ENCODE assay signal across 1 cellular context in genomic region chr17:8392274-8392673, GRCh38.
TF ChIP-seq lines count a peak whose summit lies in the region.

No MANE protein-coding gene starts in this region.

TF ChIP-seq in HepG2, 621 proteins besides CTCF, POLR2A, EP300 and RAD21:
- TF ChIP-seq ZNF761 (CRISPR knock-in tag; conservative IDR thresholded peaks at IDR 0.05) (no peak), PRDM15 (CRISPR knock-in tag; IDR thresholded peaks at IDR 0.05) (peak; percentile 94)
